16 cellular contexts compared by ENCODE assay signal in genomic region chr21:30233228-30233627, GRCh38. TPM values are rescaled to one million over a fixed set of nuclear protein-coding genes. Genes with fewer than 3 reads are reported as not detected.
"Had no signal": no experiment of that assay in that cellular context is flagged by ENCODE, and none has a peak within 500 bp of the region (broad histone marks: within the 10 kb centered on the region; RNA-seq: fewer than 3 reads in every experiment).

No MANE protein-coding gene starts in this region.

- H3K4me3 ChIP-seq: MG63, SJSA1, SK-N-MC had no signal

- H3K4me1 ChIP-seq: SJSA1 had no signal

- H3K9me3 ChIP-seq: SJSA1 had no signal

- H3K27ac ChIP-seq: SJSA1, SK-N-MC had no signal

- DNase-seq: KBM-7, MG63, NCI-H1092 treated with DMSO at 0.1 percent for 48 hours, NCI-H1436, NCI-H187 treated with DMSO at 0.1 percent for 48 hours, NCI-H2029 treated with DMSO at 0.1 percent for 48 hours, NCI-H2227 treated with DMSO at 0.1 percent for 48 hours, NCI-H69, NCI-H774, Right ventricle myocardium superior, RPMI8226, SIG-M5 had no signal

- H3K36me3 ChIP-seq: MG63, SJSA1 had no signal

RNA-seq across cellular contexts. Expression of gene CLDN8, which starts 17.3 kb away (rescaled TPM):
- total RNA-seq: HT-29, NCI-H460, Right ventricle myocardium superior, SJSA1 had no signal

RNA-seq across cellular contexts. Expression of gene KRTAP24-1, which starts 49.5 kb away (rescaled TPM):
- total RNA-seq: HT-29, NCI-H460, Right ventricle myocardium superior, SJSA1 had no signal

RNA-seq across cellular contexts. Expression of gene KRTAP25-1, which starts 56.1 kb away (rescaled TPM):
- total RNA-seq: HT-29, NCI-H460, Right ventricle myocardium superior, SJSA1 had no signal
